ENCODE assay signal across 22 cellular contexts in the genomic region with DNA sequence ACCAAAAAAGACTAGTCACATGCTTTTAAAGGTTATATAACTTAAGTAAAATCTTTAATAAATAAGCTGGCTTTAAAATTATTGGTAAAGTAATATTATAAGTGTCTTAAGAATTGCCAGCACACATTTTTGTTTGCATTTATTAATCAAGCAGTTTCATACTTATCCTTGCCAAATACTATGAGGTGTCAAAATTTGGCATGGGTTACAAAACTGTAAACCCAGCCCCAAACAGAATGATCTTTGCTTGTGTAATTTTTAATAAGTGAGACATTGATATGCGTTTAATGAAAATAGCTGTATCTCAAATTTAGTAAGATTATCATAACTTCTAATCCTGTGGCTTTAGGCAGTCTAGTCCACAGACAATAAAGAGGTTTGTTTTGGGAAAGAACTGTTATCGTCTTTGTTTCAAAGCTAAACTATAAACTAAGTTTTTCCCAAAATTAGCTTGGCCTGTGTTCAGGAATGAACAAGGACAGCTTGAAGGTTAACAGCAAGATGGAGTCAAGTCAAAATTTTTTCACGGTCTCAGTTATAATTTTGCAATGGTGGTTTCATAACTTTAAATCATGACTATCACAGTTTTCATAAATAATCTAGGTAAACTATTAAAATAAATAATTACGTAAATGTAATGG.
"Had no signal": no experiment of that assay in that cellular context is flagged by ENCODE, and none has a peak within 500 bp of the region (broad histone marks: within the 10 kb centered on the region; RNA-seq: fewer than 3 reads in every experiment).

No MANE protein-coding gene starts in this region.

- H3K4me3 ChIP-seq: adrenal gland, esophagus muscularis mucosa, gastroesophageal sphincter, psoas muscle, right atrium auricular region, suprapubic skin, tibial nerve had no signal

- DNase-seq: activated CD4-positive, alpha-beta T cell treated with anti-CD3 and anti-CD28 coated beads, Interleukin-2, amount 50 U/mL, for 4 hours; activated naive CD4-positive, alpha-beta T cell treated with anti-CD3 and anti-CD28 coated beads for 36 hours; activated naive CD8-positive, alpha-beta T cell treated with anti-CD3 and anti-CD28 coated beads for 36 hours; activated T-cell treated with anti-CD3 and anti-CD28 coated beads for 4 hours; activated T-cell treated with anti-CD3 and anti-CD28 coated beads, Interleukin-2, amount 50 U/mL, for 72 hours; adrenal gland; aorta; caudate nucleus; hippocampal formation; naive thymus-derived CD8-positive, alpha-beta T cell; nucleus accumbens; psoas muscle; stimulated activated CD4-positive, alpha-beta T cell treated with anti-CD3 and anti-CD28 coated beads, Interleukin-15, amount 100 ng/mL, for 24 hours; stimulated activated CD4-positive, alpha-beta T cell treated with anti-CD3 and anti-CD28 coated beads, Interleukin-2, amount 100 ng/mL, for 24 hours; stimulated activated naive CD4-positive, alpha-beta T cell; T-helper 2 cell had no signal

- H3K9ac ChIP-seq: parathyroid adenoma had no signal

- H3K4me1 ChIP-seq: adrenal gland, parathyroid adenoma, psoas muscle, right atrium auricular region had no signal

- H3K27ac ChIP-seq: adrenal gland, esophagus muscularis mucosa, parathyroid adenoma, psoas muscle, right atrium auricular region, suprapubic skin, tibial nerve had no signal

- H3K9me3 ChIP-seq: adrenal gland, esophagus muscularis mucosa, gastroesophageal sphincter, psoas muscle, right atrium auricular region, suprapubic skin, tibial nerve had no signal

- H3K36me3 ChIP-seq: adrenal gland, esophagus muscularis mucosa, gastroesophageal sphincter, right atrium auricular region, suprapubic skin, tibial nerve had no signal
